Comparison of ENCODE assay signal across 9 cellular contexts in genomic region chr12:57631566-57632368, GRCh38. TPM values are rescaled to one million over a fixed set of nuclear protein-coding genes. Genes with fewer than 3 reads are reported as not detected.
A peak's percentile ranks its signal among the peaks of the same experiment; 100 is the strongest.
DNase-seq lines count a peak whose midpoint lies in the region; ATAC-seq and TF ChIP-seq lines count a peak whose summit lies in the region.
"Had no signal": no experiment of that assay in that cellular context is flagged by ENCODE, and none has a peak within 500 bp of the region (broad histone marks: within the 10 kb centered on the region; RNA-seq: fewer than 3 reads in every experiment).

No MANE protein-coding gene starts in this region.

- no peak for TF ChIP-seq CTCF in right atrium auricular region (IDR thresholded peaks at IDR 0.05)
- no peak for TF ChIP-seq CTCF in spleen (IDR thresholded peaks at IDR 0.05 in 8 of 11, conservative IDR thresholded peaks at IDR 0.05 in 3 of 11)

- H3K27me3 Mint-ChIP-seq in activated CD8-positive, alpha-beta T cell treated with anti-CD3 and anti-CD28 coated beads, Interleukin-2, amount 10 ng/mL, durations not matched to agents 7 days and 5 days (ENCODE audit: low read depth), result peaks cover 66% of the 10 kb centered on the region

- peak; percentile 66 for DNase-seq in NCI-H748 (lab: John Stamatoyannopoulos, UW; ENCODE audit: unreplicated experiment)
- no peak for DNase-seq in NCI-H748 treated with DMSO at 0.1 percent for 48 hours (lab: John Stamatoyannopoulos, UW)
- no peak for DNase-seq in activated CD8-positive, alpha-beta T cell treated with anti-CD3 and anti-CD28 coated beads, Interleukin-2, amount 10 ng/mL, durations not matched to agents 7 days and 5 days
- peak; percentile 40 for DNase-seq in right atrium auricular region (ENCODE audit: low spot score)
- DNase-seq in spleen, result no peak
- no peak for DNase-seq in medulla oblongata (ENCODE audit: extremely low spot score)
- DNase-seq in HUDEP-2 (lab: John Stamatoyannopoulos, UW; ENCODE audit: unreplicated experiment in 76 of 76), result no peak
- DNase-seq: DND-41 had no signal

- H3K27ac ChIP-seq in right atrium auricular region (no peak overlapping the region), spleen (no peak overlapping the region)

- H3K36me3 ChIP-seq in right atrium auricular region (no peaks in the 10 kb centered on the region), spleen (no peaks in the 10 kb centered on the region)

- CTCF ChIA-PET in activated CD8-positive, alpha-beta T cell treated with anti-CD3 and anti-CD28 coated beads, Interleukin-2, amount 10 ng/mL, durations not matched to agents 7 days and 5 days (lab: Charles Lee), result interaction anchor here (1.0 to 1.5 kb wide), 2 partner anchors 11 to 173 kb away, joined by 3 to 7 read pairs; no protein-coding TSS in a partner anchor

- TF ChIP-seq POLR2A in spleen (IDR thresholded peaks at IDR 0.05), result no peak

- H3K4me1 Mint-ChIP-seq in activated CD8-positive, alpha-beta T cell treated with anti-CD3 and anti-CD28 coated beads, Interleukin-2, amount 10 ng/mL, durations not matched to agents 7 days and 5 days (ENCODE audit: low read depth), result peaks cover 18% of the 10 kb centered on the region

- H3K4me1 ChIP-seq in right atrium auricular region (peaks cover 0 to 31% of the 10 kb centered on the region in 2 donors), spleen (peaks cover 16 to 41% (median 36%) of the 10 kb centered on the region in 6 donors)

- no peak overlapping the region for H3K27ac Mint-ChIP-seq in activated CD8-positive, alpha-beta T cell treated with anti-CD3 and anti-CD28 coated beads, Interleukin-2, amount 10 ng/mL, durations not matched to agents 7 days and 5 days

- H3K27me3 ChIP-seq in right atrium auricular region, result peaks cover 3 to 13% of the 10 kb centered on the region in 2 donors
- H3K27me3 ChIP-seq in spleen (replicated peaks in 1 of 7), result peaks cover 15 to 92% (median 61%) of the 10 kb centered on the region in 7 donors

- no peaks in the 10 kb centered on the region for H3K9me3 ChIP-seq in right atrium auricular region
- H3K9me3 ChIP-seq in spleen, result no peaks in the 10 kb centered on the region

- H3K9me3 Mint-ChIP-seq in activated CD8-positive, alpha-beta T cell treated with anti-CD3 and anti-CD28 coated beads, Interleukin-2, amount 10 ng/mL, durations not matched to agents 7 days and 5 days (ENCODE audit: insufficient read depth), result no peaks in the 10 kb centered on the region

- POLR2A ChIA-PET in activated CD8-positive, alpha-beta T cell treated with anti-CD3 and anti-CD28 coated beads, Interleukin-2, amount 10 ng/mL, durations not matched to agents 7 days and 5 days (lab: Charles Lee), result no interaction called here

- H3K4me3 Mint-ChIP-seq in activated CD8-positive, alpha-beta T cell treated with anti-CD3 and anti-CD28 coated beads, Interleukin-2, amount 10 ng/mL, durations not matched to agents 7 days and 5 days, result peak overlapping the region; percentile 47

- intact Hi-C loops in spleen (cut with DNase I; ENCODE audit: low total_unique reads), result no loop called here

- peak; percentile 9 for ATAC-seq in activated CD8-positive, alpha-beta T cell treated with anti-CD3 and anti-CD28 coated beads, Interleukin-2, amount 10 ng/mL, durations not matched to agents 7 days and 5 days
- ATAC-seq in GM21381 (IDR thresholded peaks at IDR 0.05; ENCODE audit: unreplicated experiment), result no peak

- 5 to 9% (median 8%) methylated on average over 42 to 44 of the region's 44 CpGs for WGBS in spleen, 5 donors

- peak overlapping the region; percentile 40 to 65 for H3K4me3 ChIP-seq in right atrium auricular region
- peak overlapping the region in 7 of 8 donors; percentile 41 to 79 (median 58) for H3K4me3 ChIP-seq in spleen

- H3K36me3 Mint-ChIP-seq in activated CD8-positive, alpha-beta T cell treated with anti-CD3 and anti-CD28 coated beads, Interleukin-2, amount 10 ng/mL, durations not matched to agents 7 days and 5 days (ENCODE audit: low read depth), result no peaks in the 10 kb centered on the region

RNA-seq across cellular contexts. Expression of gene B4GALNT1, which starts 1.2 kb away (rescaled TPM):
- total RNA-seq in activated CD8-positive, alpha-beta T cell treated with anti-CD3 and anti-CD28 coated beads, Interleukin-2, amount 10 ng/mL, durations not matched to agents 7 days and 5 days, result under 1 TPM; 0.84 to 0.99 TPM
- total RNA-seq in right atrium auricular region (1 to 10 TPM; 3.5 to 4.4 TPM), spleen (1 to 10 TPM in 3 of 7 donors, under 1 TPM in 4; 0.39 to 2.2 (median 0.79) TPM)
- 1 to 10 TPM in 1 of 3 donors, under 1 TPM in 2; 0.83 to 1.5 (median 0.93) TPM for polyA plus RNA-seq in spleen

RNA-seq across cellular contexts. Expression of gene ARHGEF25, which starts 20.5 kb away (rescaled TPM):
- under 1 TPM; 0.37 TPM for total RNA-seq in activated CD8-positive, alpha-beta T cell treated with anti-CD3 and anti-CD28 coated beads, Interleukin-2, amount 10 ng/mL, durations not matched to agents 7 days and 5 days
- total RNA-seq in right atrium auricular region (10 to 100 TPM in 1 of 2 donors, 1 to 10 TPM in 1; 7.4 to 11.0 TPM), spleen (10 to 100 TPM in 6 of 7 donors, 1 to 10 TPM in 1; 9.3 to 19.5 (median 14.8) TPM)
- 10 to 100 TPM; 13.7 to 26.6 (median 22.5) TPM for polyA plus RNA-seq in spleen

RNA-seq across cellular contexts. Expression of gene DTX3, which starts 27.1 kb away (rescaled TPM):
- 10 to 100 TPM; 15.4 to 17.8 TPM for total RNA-seq in activated CD8-positive, alpha-beta T cell treated with anti-CD3 and anti-CD28 coated beads, Interleukin-2, amount 10 ng/mL, durations not matched to agents 7 days and 5 days
- total RNA-seq in right atrium auricular region (10 to 100 TPM; 22.3 to 32.5 TPM), spleen (10 to 100 TPM; 15.3 to 30.7 (median 21.0) TPM)
- polyA plus RNA-seq in spleen, result 10 to 100 TPM; 13.7 to 24.3 (median 22.2) TPM

RNA-seq across cellular contexts. Expression of gene PIP4K2C, which starts 40.8 kb away (rescaled TPM):
- total RNA-seq in activated CD8-positive, alpha-beta T cell treated with anti-CD3 and anti-CD28 coated beads, Interleukin-2, amount 10 ng/mL, durations not matched to agents 7 days and 5 days, result 10 to 100 TPM; 16.8 to 17.9 TPM
- total RNA-seq in right atrium auricular region (10 to 100 TPM; 22.1 to 25.2 TPM), spleen (10 to 100 TPM; 15.0 to 20.9 (median 18.8) TPM)
- polyA plus RNA-seq in spleen, result 1 to 10 TPM; 5.7 to 7.5 (median 6.3) TPM

Comparison
In these comparisons a context has a peak if more than half of its experiments do, and no peak if none do; other contexts are left out.
1. DNase-seq: peak in NCI-H748 (single experiment) and right atrium auricular region (single experiment); none in NCI-H748 treated with DMSO at 0.1 percent for 48 hours (single experiment), activated CD8-positive, alpha-beta T cell treated with anti-CD3 and anti-CD28 coated beads, Interleukin-2, amount 10 ng/mL, durations not matched to agents 7 days and 5 days (single experiment), spleen (single experiment), medulla oblongata (single experiment) and HUDEP-2 (0 of 76).
2. RNA of gene ARHGEF25, which starts 20.5 kb away (total RNA-seq): 9.3 to 19.5 TPM in spleen and 7.4 to 11.0 TPM in right atrium auricular region; 0.37 TPM in activated CD8-positive, alpha-beta T cell treated with anti-CD3 and anti-CD28 coated beads, Interleukin-2, amount 10 ng/mL, durations not matched to agents 7 days and 5 days; every median in the first group is over 4 times any median in the second.